In genomic region chr6:15429146-15430110, GRCh38 we compare ENCODE assay signal across 12 cellular contexts.
A peak's percentile ranks its signal among the peaks of the same experiment; 100 is the strongest.
DNase-seq lines count a peak whose midpoint lies in the region; ATAC-seq and TF ChIP-seq lines count a peak whose summit lies in the region.
"Had no signal": no experiment of that assay in that cellular context is flagged by ENCODE, and none has a peak within 500 bp of the region (broad histone marks: within the 10 kb centered on the region; RNA-seq: fewer than 3 reads in every experiment).

No MANE protein-coding gene starts in this region.

- no peak overlapping the region for H2AFZ ChIP-seq in neural progenitor cell (replicated peaks)

- TF ChIP-seq CTCF in choroid plexus epithelial cell (conservative IDR thresholded peaks at IDR 0.05; ENCODE audit: low read depth, low read length) (no peak), neural progenitor cell (IDR thresholded peaks at IDR 0.05) (no peak)

- H3K36me3 ChIP-seq in neural progenitor cell: no peaks in the 10 kb centered on the region

- H3K4me2 ChIP-seq in neural progenitor cell: no peak overlapping the region

- H3K27ac Mint-ChIP-seq in neural progenitor cell: no peak overlapping the region
- H3K27ac Mint-ChIP-seq in effector memory CD8-positive, alpha-beta T cell: peak overlapping the region in 1 of 2 donors; percentile 26

- H3K4me1 ChIP-seq in neural progenitor cell: peaks cover 62% of the 10 kb centered on the region

- no peak overlapping the region for H3K27ac ChIP-seq in neural progenitor cell

- peaks cover 24% of the 10 kb centered on the region for H3F3A ChIP-seq in neural progenitor cell (ENCODE audit: low read depth)

- H3K79me2 ChIP-seq in neural progenitor cell (ENCODE audit: low read depth): peaks cover 100% of the 10 kb centered on the region

- H3K36me3 Mint-ChIP-seq in neural progenitor cell: peaks cover 14% of the 10 kb centered on the region
- H3K36me3 Mint-ChIP-seq in effector memory CD8-positive, alpha-beta T cell (ENCODE audit: insufficient read depth): no peaks in the 10 kb centered on the region
- H3K36me3 Mint-ChIP-seq: immature natural killer cell had no signal

- H3K4me3 ChIP-seq in choroid plexus epithelial cell (ENCODE audit: low read depth, low read length) (no peak overlapping the region), neural progenitor cell (no peak overlapping the region)
- H3K4me3 ChIP-seq: skin epidermis had no signal

- H3K9me3 Mint-ChIP-seq in neural progenitor cell: peaks cover 3% of the 10 kb centered on the region
- no peaks in the 10 kb centered on the region for H3K9me3 Mint-ChIP-seq in effector memory CD8-positive, alpha-beta T cell
- H3K9me3 Mint-ChIP-seq: immature natural killer cell had no signal

- ATAC-seq in HG02678 (IDR thresholded peaks at IDR 0.05; ENCODE audit: unreplicated experiment): no peak
- no peak for ATAC-seq in effector memory CD8-positive, alpha-beta T cell (replicated peaks)

- peak overlapping the region; percentile 12 for H3K4me3 Mint-ChIP-seq in neural progenitor cell
- H3K4me3 Mint-ChIP-seq in effector memory CD8-positive, alpha-beta T cell: no peak overlapping the region

- H4K20me1 ChIP-seq in neural progenitor cell (ENCODE audit: low read depth): peaks cover 64% of the 10 kb centered on the region

- H3K4me1 Mint-ChIP-seq in neural progenitor cell: peaks cover 89% of the 10 kb centered on the region
- H3K4me1 Mint-ChIP-seq in effector memory CD8-positive, alpha-beta T cell (ENCODE audit: low read depth in 2 of 2): peaks cover 44 to 66% of the 10 kb centered on the region in 2 donors

- no peak overlapping the region for H3K9ac ChIP-seq in neural progenitor cell

- peaks cover 2% of the 10 kb centered on the region for H3K27me3 Mint-ChIP-seq in neural progenitor cell (ENCODE audit: insufficient read depth, low read depth)
- H3K27me3 Mint-ChIP-seq in effector memory CD8-positive, alpha-beta T cell: no peaks in the 10 kb centered on the region

- H3K27me3 ChIP-seq in neural progenitor cell: no peaks in the 10 kb centered on the region

- H3K9me3 ChIP-seq in neural progenitor cell (ENCODE audit: low read depth): no peaks in the 10 kb centered on the region

- DNase-seq in EH (ENCODE audit: low read depth) (peak; percentile 85), MV-4-11 (lab: John Stamatoyannopoulos, UW) (peak; percentile 77), choroid plexus epithelial cell (ENCODE audit: low read depth) (peak; percentile 93), neural progenitor cell (ENCODE audit: low spot score) (no peak), NCI-H128 (lab: John Stamatoyannopoulos, UW; ENCODE audit: unreplicated experiment) (no peak), NCI-H146 (lab: John Stamatoyannopoulos, UW) (no peak)
- no peak for DNase-seq in effector memory CD8-positive, alpha-beta T cell
- DNase-seq: activated CD4-positive, alpha-beta T cell treated with anti-CD3 and anti-CD28 coated beads, Interleukin-2, amount 50 U/mL, for 4 hours; DMS153; immature natural killer cell had no signal

Comparison
In these comparisons a context has a peak if more than half of its experiments do, and no peak if none do; other contexts are left out.
1. DNase-seq: peak in EH (single experiment), MV-4-11 (single experiment) and choroid plexus epithelial cell (single experiment); none in neural progenitor cell (single experiment), NCI-H128 (single experiment), effector memory CD8-positive, alpha-beta T cell (0 of 3) and NCI-H146 (single experiment).